8 cellular contexts compared by ENCODE assay signal in the genomic region with DNA sequence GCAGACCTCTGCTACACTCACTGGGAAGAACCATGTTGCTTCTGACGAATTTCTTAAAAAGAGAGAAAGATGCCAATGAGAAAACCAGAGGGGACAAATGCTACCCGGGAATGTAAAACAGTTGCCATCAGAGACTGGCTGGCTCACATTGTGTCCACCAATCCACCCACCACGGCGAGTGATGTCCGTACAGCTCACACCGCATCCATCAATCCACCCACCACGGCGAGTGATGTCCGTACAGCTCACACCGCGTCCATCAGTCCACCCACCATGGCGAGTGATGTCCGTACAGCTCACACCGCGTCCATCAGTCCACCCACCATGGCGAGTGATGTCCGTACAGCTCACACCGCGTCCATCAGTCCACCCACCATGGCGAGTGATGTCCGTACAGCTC. TPM values are rescaled to one million over a fixed set of nuclear protein-coding genes. Genes with fewer than 3 reads are reported as not detected.
DNase-seq lines count a peak whose midpoint lies in the region; ATAC-seq, FAIRE-seq and TF ChIP-seq lines count a peak whose summit lies in the region.
"Not testable (repeated sequence)": the region's sequence is repeated elsewhere in the genome, so short reads cannot be mapped to it uniquely, and the experiment has no call there.

No MANE protein-coding gene starts in this region.

- H3K27me3 Mint-ChIP-seq in T-helper 1 cell treated with Interleukin-12 subunit alpha and Interleukin-12 subunit beta and Interleukin-4 antibody, amounts not matched to agents 30 μg/mL and 1 μg/mL, for 36 hours (ENCODE audit: low read depth); activated T-cell treated with anti-CD3 and anti-CD28 coated beads, Interleukin-2, amount 50 U/mL, for 72 hours (ENCODE audit: low read depth); central memory CD8-positive, alpha-beta T cell; naive thymus-derived CD4-positive, alpha-beta T cell: not testable (repeated sequence)

- peaks cover 73% of the 10 kb centered on the region for H3K4me1 ChIP-seq in DND-41 (ENCODE audit: insufficient read depth, low read length)
- H3K4me1 ChIP-seq in naive thymus-derived CD4-positive, alpha-beta T cell (ENCODE audit: control insufficient read depth in 2 of 2, insufficient read depth in 2 of 2, low read length in 2 of 2), result peaks cover 52 to 81% of the 10 kb centered on the region in 2 donors
- peaks cover 87% of the 10 kb centered on the region for H3K4me1 ChIP-seq in skeletal muscle satellite cell (ENCODE audit: control insufficient read depth, insufficient read depth, low read length)

- not testable (repeated sequence) for H2AFZ ChIP-seq in DND-41 (ENCODE audit: low read depth, low read length)

- POLR2A ChIA-PET in naive thymus-derived CD4-positive, alpha-beta T cell (lab: Charles Lee), result interaction anchor here (0.6 to 8.5 kb wide), 3 partner anchors 13 to 100 kb away, joined by 4 to 137 read pairs (median 10); partner anchors contain the start of gene RASA3

- not testable (repeated sequence) for DNase-seq in DND-41; activated T-cell treated with anti-CD3 and anti-CD28 coated beads, Interleukin-2, amount 50 U/mL, for 72 hours; central memory CD8-positive, alpha-beta T cell (ENCODE audit: low spot score in 2 of 2); naive thymus-derived CD4-positive, alpha-beta T cell; urothelium cell line (ENCODE audit: low spot score)
- peak; percentile 15 for DNase-seq in cardiac septum (ENCODE audit: low spot score)

- H3K36me3 ChIP-seq in DND-41 (ENCODE audit: insufficient read depth, low read length) (peaks cover 28% of the 10 kb centered on the region), skeletal muscle satellite cell (ENCODE audit: insufficient read depth, low read length) (peaks cover 23% of the 10 kb centered on the region)
- H3K36me3 ChIP-seq in naive thymus-derived CD4-positive, alpha-beta T cell (ENCODE audit: control insufficient read depth in 2 of 3, insufficient read depth in 3 of 3, low read length in 3 of 3), result peaks cover 0 to 67% (median 27%) of the 10 kb centered on the region in 3 experiments

- peak overlapping the region; percentile 47 for H3K4me2 ChIP-seq in DND-41 (ENCODE audit: insufficient read depth, low read length)
- not testable (repeated sequence) for H3K4me2 ChIP-seq in skeletal muscle satellite cell (ENCODE audit: low read length)

- peaks cover 63% of the 10 kb centered on the region for H4K20me1 ChIP-seq in DND-41 (ENCODE audit: insufficient read depth, low read length)

- intact Hi-C loops in cardiac septum (cut with DNase I), result not testable (repeated sequence)
- intact Hi-C loops in naive thymus-derived CD4-positive, alpha-beta T cell (cut with micrococcal nuclease), result loop anchor here (5.0 kb wide), 3 partner anchors 46 to 296 kb away; no protein-coding TSS in a partner anchor

- peaks cover 40% of the 10 kb centered on the region for H3K36me3 Mint-ChIP-seq in T-helper 1 cell treated with Interleukin-12 subunit alpha and Interleukin-12 subunit beta and Interleukin-4 antibody, amounts not matched to agents 30 μg/mL and 1 μg/mL, for 36 hours (ENCODE audit: low read depth)
- not testable (repeated sequence) for H3K36me3 Mint-ChIP-seq in activated T-cell treated with anti-CD3 and anti-CD28 coated beads, Interleukin-2, amount 50 U/mL, for 72 hours (ENCODE audit: insufficient read depth in 2 of 2)
- H3K36me3 Mint-ChIP-seq in central memory CD8-positive, alpha-beta T cell (ENCODE audit: insufficient read depth), result peaks cover 56% of the 10 kb centered on the region
- H3K36me3 Mint-ChIP-seq in naive thymus-derived CD4-positive, alpha-beta T cell, result peaks cover 6 to 41% (median 30%) of the 10 kb centered on the region in 5 donors

- CTCF ChIA-PET in naive thymus-derived CD4-positive, alpha-beta T cell (lab: Charles Lee), result interaction anchor here (2.6 to 2.9 kb wide), 2 partner anchors 107 to 113 kb away, joined by 9 to 11 read pairs; no protein-coding TSS in a partner anchor

- H3K9me3 Mint-ChIP-seq in T-helper 1 cell treated with Interleukin-12 subunit alpha and Interleukin-12 subunit beta and Interleukin-4 antibody, amounts not matched to agents 30 μg/mL and 1 μg/mL, for 36 hours; activated T-cell treated with anti-CD3 and anti-CD28 coated beads, Interleukin-2, amount 50 U/mL, for 72 hours; central memory CD8-positive, alpha-beta T cell: not testable (repeated sequence)
- peaks cover 0 to 13% (median 0%) of the 10 kb centered on the region in 11 donors for H3K9me3 Mint-ChIP-seq in naive thymus-derived CD4-positive, alpha-beta T cell

- not testable (repeated sequence) for H3K27me3 ChIP-seq in DND-41 (ENCODE audit: insufficient read depth, low read length, poor library complexity); naive thymus-derived CD4-positive, alpha-beta T cell (ENCODE audit: control insufficient read depth in 2 of 2, insufficient read depth in 2 of 2, low read length in 2 of 2); skeletal muscle satellite cell (ENCODE audit: control insufficient read depth, insufficient read depth, low read length)

- H3K27ac ChIP-seq in DND-41 (ENCODE audit: low read length), result peak overlapping the region; percentile 94
- not testable (repeated sequence) for H3K27ac ChIP-seq in naive thymus-derived CD4-positive, alpha-beta T cell (ENCODE audit: low read depth, low read length)

- peak; percentile 20 for FAIRE-seq in urothelium cell line (lab: Jason Lieb, UNC)

- not testable (repeated sequence) for H3K9me3 ChIP-seq in DND-41 (ENCODE audit: insufficient read depth, low read length, severe bottlenecking); naive thymus-derived CD4-positive, alpha-beta T cell (ENCODE audit: control insufficient read depth in 2 of 3, low read length in 3 of 3); skeletal muscle satellite cell (replicated peaks; ENCODE audit: low read length)

- peak overlapping the region; percentile 63 for H3K27ac Mint-ChIP-seq in T-helper 1 cell treated with Interleukin-12 subunit alpha and Interleukin-12 subunit beta and Interleukin-4 antibody, amounts not matched to agents 30 μg/mL and 1 μg/mL, for 36 hours
- peak overlapping the region; percentile 54 for H3K27ac Mint-ChIP-seq in activated T-cell treated with anti-CD3 and anti-CD28 coated beads, Interleukin-2, amount 50 U/mL, for 72 hours
- H3K27ac Mint-ChIP-seq in central memory CD8-positive, alpha-beta T cell (ENCODE audit: low read depth), result peak overlapping the region; percentile 83
- peak overlapping the region in 8 of 9 donors; percentile 67 to 93 (median 86) for H3K27ac Mint-ChIP-seq in naive thymus-derived CD4-positive, alpha-beta T cell

- ATAC-seq in DND-41 (ENCODE audit: insufficient read depth, low read depth); activated T-cell treated with anti-CD3 and anti-CD28 coated beads, Interleukin-2, amount 50 U/mL, for 72 hours (replicated peaks in 1 of 2); central memory CD8-positive, alpha-beta T cell (replicated peaks; ENCODE audit: extremely low read depth, poor library complexity, severe bottlenecking); naive thymus-derived CD4-positive, alpha-beta T cell: not testable (repeated sequence)

- peaks cover 41% of the 10 kb centered on the region for H3K4me1 Mint-ChIP-seq in T-helper 1 cell treated with Interleukin-12 subunit alpha and Interleukin-12 subunit beta and Interleukin-4 antibody, amounts not matched to agents 30 μg/mL and 1 μg/mL, for 36 hours (ENCODE audit: low read depth)
- peaks cover 57% of the 10 kb centered on the region for H3K4me1 Mint-ChIP-seq in activated T-cell treated with anti-CD3 and anti-CD28 coated beads, Interleukin-2, amount 50 U/mL, for 72 hours (ENCODE audit: low read depth)
- H3K4me1 Mint-ChIP-seq in central memory CD8-positive, alpha-beta T cell, result peaks cover 67% of the 10 kb centered on the region
- peaks cover 54 to 88% (median 67%) of the 10 kb centered on the region in 7 donors for H3K4me1 Mint-ChIP-seq in naive thymus-derived CD4-positive, alpha-beta T cell

- H3K9ac ChIP-seq in DND-41 (ENCODE audit: low read depth, low read length) (peak overlapping the region; percentile 55), skeletal muscle satellite cell (ENCODE audit: low read depth, low read length) (peak overlapping the region; percentile 58)

- not testable (repeated sequence) for H3K4me3 Mint-ChIP-seq in T-helper 1 cell treated with Interleukin-12 subunit alpha and Interleukin-12 subunit beta and Interleukin-4 antibody, amounts not matched to agents 30 μg/mL and 1 μg/mL, for 36 hours; activated T-cell treated with anti-CD3 and anti-CD28 coated beads, Interleukin-2, amount 50 U/mL, for 72 hours; central memory CD8-positive, alpha-beta T cell
- H3K4me3 Mint-ChIP-seq in naive thymus-derived CD4-positive, alpha-beta T cell, result peak overlapping the region in 7 of 10 donors; percentile 44 to 72 (median 55)

- not testable (repeated sequence) for H3K4me3 ChIP-seq in DND-41 (ENCODE audit: low read depth in 1 of 2, low read length in 2 of 2); naive thymus-derived CD4-positive, alpha-beta T cell (ENCODE audit: low read length); skeletal muscle satellite cell (ENCODE audit: low read length)

- H3K79me2 ChIP-seq in DND-41 (ENCODE audit: insufficient read depth, low read length), result peaks cover 85% of the 10 kb centered on the region

- not testable (repeated sequence) for TF ChIP-seq CTCF in DND-41 (IDR thresholded peaks at IDR 0.05; ENCODE audit: borderline replicate concordance, extremely low read depth, low read length, poor library complexity, severe bottlenecking)

RNA-seq across cellular contexts. Expression of gene RASA3, which starts 19.0 kb away (rescaled TPM):
- total RNA-seq in activated T-cell treated with anti-CD3 and anti-CD28 coated beads, Interleukin-2, amount 50 U/mL, for 72 hours, result 10 to 100 TPM; 39.2 to 48.9 TPM
- total RNA-seq in cardiac septum, result 9.7 TPM
- 100 to 1,000 TPM; 110 to 227 (median 199) TPM for total RNA-seq in naive thymus-derived CD4-positive, alpha-beta T cell
- polyA plus RNA-seq in naive thymus-derived CD4-positive, alpha-beta T cell, result 100 to 1,000 TPM; 109 to 195 TPM
- total RNA-seq in skeletal muscle satellite cell (2012; rRNA removed), result 33.2 and 35.2 TPM in 2 replicates
